In the genomic region with DNA sequence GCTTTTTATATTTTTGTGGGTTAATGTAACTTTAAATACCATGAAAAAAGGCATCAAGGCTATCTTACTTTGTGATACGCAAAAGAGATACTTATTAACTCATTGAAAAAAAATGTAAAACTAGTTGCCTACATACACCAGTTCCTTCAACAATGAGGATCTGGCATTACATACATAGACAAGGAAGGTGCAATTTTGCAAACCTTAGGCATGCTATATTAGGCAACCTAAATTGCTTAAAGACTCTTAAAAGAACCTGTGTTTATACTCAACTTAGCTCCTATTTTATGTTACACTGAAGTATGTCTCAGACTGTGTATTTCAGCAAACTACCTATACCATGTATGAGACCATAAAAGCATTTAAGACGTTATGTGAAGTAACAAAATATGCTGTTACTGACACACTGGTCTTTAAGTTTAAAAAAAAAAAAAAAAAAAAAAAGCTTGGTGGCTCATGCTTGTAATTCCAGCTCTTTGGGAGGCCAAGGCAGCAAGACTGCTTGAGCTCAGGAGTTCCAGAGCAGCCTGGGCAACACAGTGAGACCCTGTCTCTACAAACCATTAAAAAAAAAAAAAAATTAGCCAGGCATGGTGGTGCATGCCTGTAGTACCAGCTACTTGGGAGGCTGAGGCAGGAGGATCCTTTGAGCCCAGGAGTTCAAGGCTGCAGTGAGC, we compare ENCODE assay signal across 21 cellular contexts.
"Had no signal": no experiment of that assay in that cellular context is flagged by ENCODE, and none has a peak within 500 bp of the region (broad histone marks: within the 10 kb centered on the region; RNA-seq: fewer than 3 reads in every experiment).

No MANE protein-coding gene starts in this region.

- H3K9me3 ChIP-seq: breast epithelium, heart right ventricle, ovary, thoracic aorta, upper lobe of right lung had no signal

- ATAC-seq: activated CD4-positive, CD25-positive, alpha-beta regulatory T cell treated with anti-CD3 and anti-CD28 coated beads, Interleukin-2, amount 50 U/mL, for 24 hours; activated CD8-positive, alpha-beta T cell treated with anti-CD3 and anti-CD28 coated beads, Interleukin-2, amount 10 ng/mL, durations not matched to agents 7 days and 5 days; activated T-cell treated with anti-CD3 and anti-CD28 coated beads, Interleukin-2, amount 50 U/mL, for 4 hours; heart right ventricle; naive thymus-derived CD8-positive, alpha-beta T cell; sciatic nerve; stimulated activated memory B cell treated with anti-CD40 and anti-IgM and Interleukin-4, amounts not matched to agents 10 μg/mL and 1 μg/mL and 100 μg/mL, for 72 hours; upper lobe of right lung had no signal

- H3K4me2 ChIP-seq: smooth muscle cell had no signal

- FAIRE-seq: astrocyte had no signal

- DNase-seq: activated CD4-positive, alpha-beta T cell treated with anti-CD3 and anti-CD28 coated beads, Interleukin-2, amount 10 ng/mL, durations not matched to agents 7 days and 5 days; activated CD8-positive, alpha-beta T cell treated with anti-CD3 and anti-CD28 coated beads, Interleukin-2, amount 10 ng/mL, durations not matched to agents 7 days and 5 days; activated naive CD4-positive, alpha-beta T cell treated with anti-CD3 and anti-CD28 coated beads, Interleukin-2, amount 10 ng/mL, durations not matched to agents 7 days and 5 days; activated T-cell treated with anti-CD3 and anti-CD28 coated beads, Interleukin-2, amount 50 U/mL, for 4 hours; cerebellar nuclear complex; effector CD4-positive, alpha-beta T cell; heart right ventricle; immature natural killer cell; naive thymus-derived CD8-positive, alpha-beta T cell; ovary; stimulated activated CD4-positive, alpha-beta T cell treated with anti-CD3 and anti-CD28 coated beads, Interleukin-4, amount 100 ng/mL, for 1 hour; T-helper 1 cell; T-helper 9 cell; upper lobe of right lung had no signal

- H3K36me3 ChIP-seq: breast epithelium, ovary had no signal

- H3K4me1 ChIP-seq: breast epithelium had no signal

- H3K4me3 ChIP-seq: breast epithelium, heart right ventricle, ovary, smooth muscle cell, thoracic aorta, upper lobe of right lung had no signal

- H3K27ac ChIP-seq: breast epithelium, heart right ventricle, ovary, thoracic aorta, upper lobe of right lung had no signal

- H3K27me3 ChIP-seq: breast epithelium, heart right ventricle, ovary, upper lobe of right lung had no signal
